ENCODE assay signal across 8 cellular contexts in genomic region chr1:165597883-165598675, GRCh38. TPM values are rescaled to one million over a fixed set of nuclear protein-coding genes. Genes with fewer than 3 reads are reported as not detected.
DNase-seq lines count a peak whose midpoint lies in the region; ATAC-seq and TF ChIP-seq lines count a peak whose summit lies in the region.

No MANE protein-coding gene starts in this region.

- peaks cover 24% of the 10 kb centered on the region for H3K4me1 Mint-ChIP-seq in activated T-helper 17 cell treated with anti-CD3 and anti-CD28 coated beads, Interleukin-2, amount 50 U/mL, for 72 hours
- peaks cover 21 to 28% (median 26%) of the 10 kb centered on the region in 7 donors for H3K4me1 Mint-ChIP-seq in naive thymus-derived CD4-positive, alpha-beta T cell
- peaks cover 43% of the 10 kb centered on the region for H3K4me1 Mint-ChIP-seq in stimulated activated memory B cell treated with anti-CD40 and anti-IgM and Interleukin-4, amounts not matched to agents 10 μg/mL and 1 μg/mL and 100 μg/mL, for 72 hours

- H3K9me3 Mint-ChIP-seq in activated T-helper 17 cell treated with anti-CD3 and anti-CD28 coated beads, Interleukin-2, amount 50 U/mL, for 72 hours, result no peaks in the 10 kb centered on the region
- no peaks in the 10 kb centered on the region for H3K9me3 Mint-ChIP-seq in naive thymus-derived CD4-positive, alpha-beta T cell
- H3K9me3 Mint-ChIP-seq in stimulated activated memory B cell treated with anti-CD40 and anti-IgM and Interleukin-4, amounts not matched to agents 10 μg/mL and 1 μg/mL and 100 μg/mL, for 72 hours, result no peaks in the 10 kb centered on the region

- peaks cover 7% of the 10 kb centered on the region for H3K36me3 Mint-ChIP-seq in activated T-helper 17 cell treated with anti-CD3 and anti-CD28 coated beads, Interleukin-2, amount 50 U/mL, for 72 hours (ENCODE audit: low read depth)
- H3K36me3 Mint-ChIP-seq in naive thymus-derived CD4-positive, alpha-beta T cell, result no peaks in the 10 kb centered on the region
- no peaks in the 10 kb centered on the region for H3K36me3 Mint-ChIP-seq in stimulated activated memory B cell treated with anti-CD40 and anti-IgM and Interleukin-4, amounts not matched to agents 10 μg/mL and 1 μg/mL and 100 μg/mL, for 72 hours

- CTCF ChIA-PET in naive thymus-derived CD4-positive, alpha-beta T cell (lab: Charles Lee), result interaction anchor here (0.6 to 11.0 kb wide), 4 partner anchors 167 to 316 kb away, joined by 3 to 127 read pairs (median 36); no protein-coding TSS in a partner anchor

- POLR2A ChIA-PET in naive thymus-derived CD4-positive, alpha-beta T cell (lab: Charles Lee), result interaction anchor here (0.9 to 1.0 kb wide), 2 partner anchors 33 to 34 kb away, joined by 3 to 4 read pairs; partner anchors contain the start of gene MGST3

- peak; percentile 90 for DNase-seq in DMS79 treated with DMSO at 0.1 percent for 48 hours (lab: John Stamatoyannopoulos, UW)
- peak; percentile 95 to 98 (median 97) for DNase-seq in Peyer's patch
- peak; percentile 97 for DNase-seq in fibroblast of mammary gland (ENCODE audit: low read depth)
- peak; percentile 71 to 93 (median 79) for DNase-seq in naive thymus-derived CD4-positive, alpha-beta T cell

- no peak for TF ChIP-seq CTCF in Peyer's patch (IDR thresholded peaks at IDR 0.05)
- TF ChIP-seq CTCF in fibroblast of mammary gland (conservative IDR thresholded peaks at IDR 0.05; ENCODE audit: control insufficient read depth, insufficient read depth, low read depth, low read length), result no peak

- peaks cover 0 to 4% of the 10 kb centered on the region in 2 donors for H3K27me3 ChIP-seq in Peyer's patch
- H3K27me3 ChIP-seq in naive thymus-derived CD4-positive, alpha-beta T cell (ENCODE audit: control insufficient read depth in 2 of 2, insufficient read depth in 2 of 2, low read length in 2 of 2), result peaks cover 6 to 16% of the 10 kb centered on the region in 2 donors

- peaks cover 10% of the 10 kb centered on the region for H3K27me3 Mint-ChIP-seq in activated T-helper 17 cell treated with anti-CD3 and anti-CD28 coated beads, Interleukin-2, amount 50 U/mL, for 72 hours
- H3K27me3 Mint-ChIP-seq in naive thymus-derived CD4-positive, alpha-beta T cell, result peaks cover 24 to 55% (median 47%) of the 10 kb centered on the region in 5 donors
- H3K27me3 Mint-ChIP-seq in stimulated activated memory B cell treated with anti-CD40 and anti-IgM and Interleukin-4, amounts not matched to agents 10 μg/mL and 1 μg/mL and 100 μg/mL, for 72 hours, result peaks cover 8% of the 10 kb centered on the region

- H3K27ac ChIP-seq in KOPT-K1 (ENCODE audit: low read depth, low read length, poor library complexity, severe bottlenecking) (peak overlapping the region; percentile 19), Peyer's patch (peak overlapping the region; percentile 39 to 74 (median 60))
- H3K27ac ChIP-seq in naive thymus-derived CD4-positive, alpha-beta T cell (ENCODE audit: low read depth, low read length), result peak overlapping the region; percentile 31

- peak; percentile 98 for ATAC-seq in GM21825 (IDR thresholded peaks at IDR 0.05; ENCODE audit: unreplicated experiment)
- peak; percentile 97 for ATAC-seq in activated T-helper 17 cell treated with anti-CD3 and anti-CD28 coated beads, Interleukin-2, amount 50 U/mL, for 72 hours (replicated peaks)
- peak; percentile 98 for ATAC-seq in naive thymus-derived CD4-positive, alpha-beta T cell
- ATAC-seq in stimulated activated memory B cell treated with anti-CD40 and anti-IgM and Interleukin-4, amounts not matched to agents 10 μg/mL and 1 μg/mL and 100 μg/mL, for 72 hours, result peak; percentile 98

- no peaks in the 10 kb centered on the region for H3K36me3 ChIP-seq in KOPT-K1 (ENCODE audit: insufficient read depth, low read length)
- H3K36me3 ChIP-seq in Peyer's patch, result no peaks in the 10 kb centered on the region
- H3K36me3 ChIP-seq in naive thymus-derived CD4-positive, alpha-beta T cell (ENCODE audit: control insufficient read depth in 2 of 3, insufficient read depth in 3 of 3, low read length in 3 of 3), result no peaks in the 10 kb centered on the region

- H3K4me1 ChIP-seq in Peyer's patch, result peaks cover 0 to 12% (median 0%) of the 10 kb centered on the region in 4 donors
- peaks cover 11 to 12% of the 10 kb centered on the region in 2 donors for H3K4me1 ChIP-seq in naive thymus-derived CD4-positive, alpha-beta T cell (ENCODE audit: control insufficient read depth in 2 of 2, insufficient read depth in 2 of 2, low read length in 2 of 2)

- H3K4me3 Mint-ChIP-seq in activated T-helper 17 cell treated with anti-CD3 and anti-CD28 coated beads, Interleukin-2, amount 50 U/mL, for 72 hours, result peak overlapping the region; percentile 90
- H3K4me3 Mint-ChIP-seq in naive thymus-derived CD4-positive, alpha-beta T cell, result peak overlapping the region; percentile 86 to 95 (median 92)
- H3K4me3 Mint-ChIP-seq in stimulated activated memory B cell treated with anti-CD40 and anti-IgM and Interleukin-4, amounts not matched to agents 10 μg/mL and 1 μg/mL and 100 μg/mL, for 72 hours, result peak overlapping the region; percentile 81

- intact Hi-C loops in naive thymus-derived CD4-positive, alpha-beta T cell (cut with micrococcal nuclease), result loop anchor here in 1 of 2 donors (1.0 to 10.0 kb wide), 6 partner anchors 100 to 887 kb away; partner anchors contain the start of genes ALDH9A1, FAM78B, TMCO1 and UCK2

- H3K9me3 ChIP-seq in KOPT-K1 (ENCODE audit: insufficient read depth, low read length, poor library complexity, severe bottlenecking) (no peaks in the 10 kb centered on the region), Peyer's patch (no peaks in the 10 kb centered on the region)
- no peaks in the 10 kb centered on the region for H3K9me3 ChIP-seq in naive thymus-derived CD4-positive, alpha-beta T cell (ENCODE audit: control insufficient read depth in 2 of 3, low read length in 3 of 3)

- H3K27ac Mint-ChIP-seq in activated T-helper 17 cell treated with anti-CD3 and anti-CD28 coated beads, Interleukin-2, amount 50 U/mL, for 72 hours, result peak overlapping the region; percentile 93
- peak overlapping the region in 8 of 9 donors; percentile 28 to 94 (median 85) for H3K27ac Mint-ChIP-seq in naive thymus-derived CD4-positive, alpha-beta T cell
- peak overlapping the region; percentile 75 for H3K27ac Mint-ChIP-seq in stimulated activated memory B cell treated with anti-CD40 and anti-IgM and Interleukin-4, amounts not matched to agents 10 μg/mL and 1 μg/mL and 100 μg/mL, for 72 hours

- H3K4me3 ChIP-seq in Peyer's patch, result peak overlapping the region; percentile 46 to 66 (median 56)
- peak overlapping the region; percentile 62 for H3K4me3 ChIP-seq in fibroblast of mammary gland (ENCODE audit: control insufficient read depth, low read depth, low read length)
- peak overlapping the region; percentile 70 for H3K4me3 ChIP-seq in naive thymus-derived CD4-positive, alpha-beta T cell (ENCODE audit: low read length)

- peak; percentile 8 to 33 for TF ChIP-seq POLR2A in Peyer's patch (IDR thresholded peaks at IDR 0.05)

RNA-seq across cellular contexts. Expression of gene MGST3, which starts 33.0 kb away (rescaled TPM):
- total RNA-seq in Peyer's patch, result 100 to 1,000 TPM in 3 of 4 donors, 10 to 100 TPM in 1; 47.0 to 513 (median 407) TPM
- total RNA-seq in activated T-helper 17 cell treated with anti-CD3 and anti-CD28 coated beads, Interleukin-2, amount 50 U/mL, for 72 hours, result 10 to 100 TPM; 42.1 to 57.9 TPM
- total RNA-seq in naive thymus-derived CD4-positive, alpha-beta T cell, result 10 to 100 TPM; 21.4 to 59.4 (median 48.3) TPM
- 100 to 1,000 TPM in 1 of 2 donors, 10 to 100 TPM in 1; 91.2 to 119 TPM for polyA plus RNA-seq in naive thymus-derived CD4-positive, alpha-beta T cell

RNA-seq across cellular contexts. Expression of gene LRRC52, which starts 54.3 kb away (rescaled TPM):
- total RNA-seq in Peyer's patch, result not detected
- total RNA-seq in activated T-helper 17 cell treated with anti-CD3 and anti-CD28 coated beads, Interleukin-2, amount 50 U/mL, for 72 hours, result not detected
- total RNA-seq in naive thymus-derived CD4-positive, alpha-beta T cell, result not detected
- not detected for polyA plus RNA-seq in naive thymus-derived CD4-positive, alpha-beta T cell

Comparison
In these comparisons a context has a peak if more than half of its experiments do, and no peak if none do; other contexts are left out.
1. Peak in every context shown above with its lines: DNase-seq, ATAC-seq, H3K4me3 ChIP-seq and H3K27ac ChIP-seq.